In genomic region chr4:16199132-16199531, GRCh38 we compare ENCODE assay signal across 11 cellular contexts. TPM values are rescaled to one million over a fixed set of nuclear protein-coding genes. Genes with fewer than 3 reads are reported as not detected.
A peak's percentile ranks its signal among the peaks of the same experiment; 100 is the strongest.
DNase-seq lines count a peak whose midpoint lies in the region; ATAC-seq, FAIRE-seq and TF ChIP-seq lines count a peak whose summit lies in the region.
"Had no signal": no experiment of that assay in that cellular context is flagged by ENCODE, and none has a peak within 500 bp of the region (broad histone marks: within the 10 kb centered on the region; RNA-seq: fewer than 3 reads in every experiment).

No MANE protein-coding gene starts in this region.

- H3K9me3 ChIP-seq in Caco-2 (no peaks in the 10 kb centered on the region), Karpas-422 (ENCODE audit: low read length) (no peaks in the 10 kb centered on the region), HepG2 (ENCODE audit: low read length) (no peaks in the 10 kb centered on the region), suprapubic skin (no peaks in the 10 kb centered on the region)
- H3K9me3 ChIP-seq: gastroesophageal sphincter, SJSA1 had no signal

- CTCF ChIA-PET in Caco-2 (lab: Charles Lee) (interaction anchor here (0.6 to 1.3 kb wide), 5 partner anchors 25 to 1217 kb away, joined by 3 to 5 read pairs (median 3); no protein-coding TSS in a partner anchor), HepG2 (lab: Yijun Ruan, JAX; ENCODE audit: low intra/inter-chr PET ratio, low total read pairs) (interaction anchor here (0.9 to 2.6 kb wide), 2 partner anchors 66 to 173 kb away, joined by 3 to 16 read pairs; no protein-coding TSS in a partner anchor)

- H4K20me1 ChIP-seq in Karpas-422 (ENCODE audit: insufficient read depth, low read depth, low read length) (no peaks in the 10 kb centered on the region), HepG2 (ENCODE audit: insufficient read depth, low read length) (no peaks in the 10 kb centered on the region)

- DNase-seq in Caco-2 (no peak), Karpas-422 (peak; percentile 61), HepG2 (ENCODE audit: low spot score) (peak; percentile 15), suprapubic skin (ENCODE audit: low spot score in 2 of 2) (no peak), DMS153 treated with DMSO at 0.1 percent for 48 hours (lab: John Stamatoyannopoulos, UW; ENCODE audit: unreplicated experiment) (no peak)
- DNase-seq in activated T-helper 1 cell treated with anti-CD3 and anti-CD28 coated beads, Interleukin-12 subunit alpha, Interleukin-12 subunit beta, Interleukin-2, Interleukin-4 antibody, amounts not matched to agents 30 ng/mL and 10 ng/mL and 1 ng/mL, durations not matched to agents 14 hours and 24 hours and 36 hours (ENCODE audit: low spot score), result no peak
- DNase-seq: H7 had no signal

- no peak for TF ChIP-seq EP300 in HepG2 (IDR thresholded peaks at IDR 0.05; ENCODE audit: low read depth in 2 of 2, low read length in 2 of 2)
- no peak for TF ChIP-seq EP300 in HepG2 (CRISPR knock-in tag; IDR thresholded peaks at IDR 0.05; ENCODE audit: borderline replicate concordance)
- no peak for TF ChIP-seq EP300 in suprapubic skin (IDR thresholded peaks at IDR 0.05)

- H3K9ac ChIP-seq in Karpas-422 (ENCODE audit: low read length), result no peak overlapping the region
- no peak overlapping the region for H3K9ac ChIP-seq in HepG2 (ENCODE audit: insufficient read depth, low read depth, low read length)

- no peak overlapping the region for H2AFZ ChIP-seq in Karpas-422 (ENCODE audit: low read length)
- no peak overlapping the region for H2AFZ ChIP-seq in HepG2 (ENCODE audit: low read length)

- no peak for ATAC-seq in HepG2
- no peak for ATAC-seq in activated T-helper 17 cell treated with anti-CD3 and anti-CD28 coated beads, Interleukin-2, amount 50 U/mL, for 72 hours (replicated peaks)
- ATAC-seq: gastroesophageal sphincter had no signal

- H3K36me3 ChIP-seq in Caco-2 (ENCODE audit: control insufficient read depth, insufficient read depth, low read length) (no peaks in the 10 kb centered on the region), Karpas-422 (ENCODE audit: insufficient read depth, low read length) (no peaks in the 10 kb centered on the region), HepG2 (replicated peaks in 1 of 2; ENCODE audit: control insufficient read depth in 1 of 2, insufficient read depth in 2 of 2, low read length in 2 of 2) (peaks cover 0 to 9% of the 10 kb centered on the region in 2 experiments; a peak in 4 of 5 replicates), suprapubic skin (peaks cover 8% of the 10 kb centered on the region)
- H3K36me3 ChIP-seq: SJSA1 had no signal

- POLR2A ChIA-PET in Caco-2 (lab: Charles Lee), result no interaction called here
- POLR2A ChIA-PET in HepG2 (lab: Yijun Ruan, JAX), result no interaction called here

- no peak for TF ChIP-seq POLR2A in HepG2 (IDR thresholded peaks at IDR 0.05; ENCODE audit: insufficient read depth in 1 of 2, low read depth in 2 of 2, low read length in 2 of 2)
- TF ChIP-seq POLR2A in suprapubic skin (IDR thresholded peaks at IDR 0.05), result no peak

- FAIRE-seq in HepG2 (lab: Jason Lieb, UNC), result peak; percentile 63

- in situ Hi-C loops in HepG2 (cut with HindIII; ENCODE audit: extremely low pct_ligation_motif_present, low pct_unique_long_range_greater_than_20kb), result no loop called here

- H3K4me1 ChIP-seq in Caco-2 (no peaks in the 10 kb centered on the region; the same call in 1 of the 2 replicates), Karpas-422 (ENCODE audit: low read length) (peaks cover 11% of the 10 kb centered on the region), HepG2 (ENCODE audit: insufficient read depth, low read length) (no peaks in the 10 kb centered on the region), suprapubic skin (peaks cover 16% of the 10 kb centered on the region)

- no peaks in the 10 kb centered on the region for H3K9me2 ChIP-seq in Karpas-422 (replicated peaks; ENCODE audit: insufficient read depth, low read length)

- H3K4me2 ChIP-seq in Karpas-422 (ENCODE audit: low read depth, low read length, poor library complexity, severe bottlenecking) (no peak overlapping the region), HepG2 (ENCODE audit: low read depth, low read length) (no peak overlapping the region)

- no peak for TF ChIP-seq RAD21 in HepG2 (CRISPR knock-in tag; IDR thresholded peaks at IDR 0.05)

- BruUV-seq in Caco-2 (replicated peaks; lab: Mats Ljungman, UMichigan) (no TSS peak), HepG2 (replicated peaks; lab: Mats Ljungman, UMichigan) (no TSS peak)

- intact Hi-C loops in Caco-2 (cut with micrococcal nuclease; ENCODE audit: unreplicated experiment), result loop anchor here (2.0 to 5.0 kb wide), 2 partner anchors 72 to 116 kb away; no protein-coding TSS in a partner anchor
- intact Hi-C loops in HepG2 (cut with micrococcal nuclease; ENCODE audit: unreplicated experiment), result loop anchor here (1.0 to 2.0 kb wide), 2 partner anchors 116 to 173 kb away; no protein-coding TSS in a partner anchor
- intact Hi-C loops in activated T-helper 1 cell treated with anti-CD3 and anti-CD28 coated beads, Interleukin-12 subunit alpha, Interleukin-12 subunit beta, Interleukin-2, Interleukin-4 antibody, amounts not matched to agents 30 ng/mL and 10 ng/mL and 1 ng/mL, durations not matched to agents 14 hours and 24 hours and 36 hours (cut with micrococcal nuclease), result loop anchor here (1.0 kb wide), 1 partner anchor 173 kb away; no protein-coding TSS in a partner anchor

- peaks cover 14% of the 10 kb centered on the region for H3K4me1 Mint-ChIP-seq in Caco-2 (ENCODE audit: low read depth, unreplicated experiment)
- H3K4me1 Mint-ChIP-seq in activated T-helper 17 cell treated with anti-CD3 and anti-CD28 coated beads, Interleukin-2, amount 50 U/mL, for 72 hours, result peaks cover 13% of the 10 kb centered on the region
- H3K4me1 Mint-ChIP-seq in activated T-helper 1 cell treated with anti-CD3 and anti-CD28 coated beads, Interleukin-12 subunit alpha, Interleukin-12 subunit beta, Interleukin-2, Interleukin-4 antibody, amounts not matched to agents 30 ng/mL and 10 ng/mL and 1 ng/mL, durations not matched to agents 14 hours and 24 hours and 36 hours (ENCODE audit: low read depth), result peaks cover 25% of the 10 kb centered on the region

- no peaks in the 10 kb centered on the region for H3K9me3 Mint-ChIP-seq in Caco-2 (ENCODE audit: unreplicated experiment)
- H3K9me3 Mint-ChIP-seq in activated T-helper 17 cell treated with anti-CD3 and anti-CD28 coated beads, Interleukin-2, amount 50 U/mL, for 72 hours, result no peaks in the 10 kb centered on the region
- no peaks in the 10 kb centered on the region for H3K9me3 Mint-ChIP-seq in activated T-helper 1 cell treated with anti-CD3 and anti-CD28 coated beads, Interleukin-12 subunit alpha, Interleukin-12 subunit beta, Interleukin-2, Interleukin-4 antibody, amounts not matched to agents 30 ng/mL and 10 ng/mL and 1 ng/mL, durations not matched to agents 14 hours and 24 hours and 36 hours

- no peak overlapping the region for H3K4me3 Mint-ChIP-seq in Caco-2 (ENCODE audit: unreplicated experiment)
- no peak overlapping the region for H3K4me3 Mint-ChIP-seq in activated T-helper 17 cell treated with anti-CD3 and anti-CD28 coated beads, Interleukin-2, amount 50 U/mL, for 72 hours
- no peak overlapping the region for H3K4me3 Mint-ChIP-seq in activated T-helper 1 cell treated with anti-CD3 and anti-CD28 coated beads, Interleukin-12 subunit alpha, Interleukin-12 subunit beta, Interleukin-2, Interleukin-4 antibody, amounts not matched to agents 30 ng/mL and 10 ng/mL and 1 ng/mL, durations not matched to agents 14 hours and 24 hours and 36 hours

- peak; percentile 24 to 28 for TF ChIP-seq CTCF in Caco-2 (IDR thresholded peaks at IDR 0.05; ENCODE audit: insufficient read depth in 1 of 2, low read depth in 1 of 2, low read length in 1 of 2, severe bottlenecking in 1 of 2, unreplicated experiment in 1 of 2)
- TF ChIP-seq CTCF in VCaP (conservative IDR thresholded peaks at IDR 0.05), result peak; percentile 70
- peak; percentile 41 for TF ChIP-seq CTCF in HepG2 (CRISPR knock-in tag; IDR thresholded peaks at IDR 0.05)
- TF ChIP-seq CTCF in suprapubic skin (IDR thresholded peaks at IDR 0.05), result no peak

- H3K79me2 ChIP-seq in Karpas-422 (ENCODE audit: low read length), result no peaks in the 10 kb centered on the region
- no peaks in the 10 kb centered on the region for H3K79me2 ChIP-seq in HepG2 (ENCODE audit: insufficient read depth, low read length)

- H3K4me3 ChIP-seq in Caco-2 (ENCODE audit: low read depth, low read length), result no peak overlapping the region
- H3K4me3 ChIP-seq in Karpas-422 (ENCODE audit: low read length), result no peak overlapping the region
- no peak overlapping the region for H3K4me3 ChIP-seq in HepG2 (replicated peaks in 1 of 3; ENCODE audit: insufficient read depth in 1 of 3, low read depth in 2 of 3, low read length in 3 of 3)
- no peak overlapping the region for H3K4me3 ChIP-seq in suprapubic skin
- H3K4me3 ChIP-seq: gastroesophageal sphincter, SJSA1 had no signal

- H3K36me3 Mint-ChIP-seq in Caco-2 (ENCODE audit: insufficient read depth, unreplicated experiment), result peaks cover 11% of the 10 kb centered on the region
- H3K36me3 Mint-ChIP-seq in activated T-helper 17 cell treated with anti-CD3 and anti-CD28 coated beads, Interleukin-2, amount 50 U/mL, for 72 hours (ENCODE audit: low read depth), result peaks cover 66% of the 10 kb centered on the region
- peaks cover 16% of the 10 kb centered on the region for H3K36me3 Mint-ChIP-seq in activated T-helper 1 cell treated with anti-CD3 and anti-CD28 coated beads, Interleukin-12 subunit alpha, Interleukin-12 subunit beta, Interleukin-2, Interleukin-4 antibody, amounts not matched to agents 30 ng/mL and 10 ng/mL and 1 ng/mL, durations not matched to agents 14 hours and 24 hours and 36 hours (ENCODE audit: low read depth)

- H3K27me3 Mint-ChIP-seq in Caco-2 (ENCODE audit: insufficient read depth, unreplicated experiment), result no peaks in the 10 kb centered on the region
- no peaks in the 10 kb centered on the region for H3K27me3 Mint-ChIP-seq in activated T-helper 17 cell treated with anti-CD3 and anti-CD28 coated beads, Interleukin-2, amount 50 U/mL, for 72 hours
- no peaks in the 10 kb centered on the region for H3K27me3 Mint-ChIP-seq in activated T-helper 1 cell treated with anti-CD3 and anti-CD28 coated beads, Interleukin-12 subunit alpha, Interleukin-12 subunit beta, Interleukin-2, Interleukin-4 antibody, amounts not matched to agents 30 ng/mL and 10 ng/mL and 1 ng/mL, durations not matched to agents 14 hours and 24 hours and 36 hours (ENCODE audit: insufficient read depth)

- H3K27ac Mint-ChIP-seq in Caco-2 (ENCODE audit: unreplicated experiment), result no peak overlapping the region
- no peak overlapping the region for H3K27ac Mint-ChIP-seq in activated T-helper 17 cell treated with anti-CD3 and anti-CD28 coated beads, Interleukin-2, amount 50 U/mL, for 72 hours
- no peak overlapping the region for H3K27ac Mint-ChIP-seq in activated T-helper 1 cell treated with anti-CD3 and anti-CD28 coated beads, Interleukin-12 subunit alpha, Interleukin-12 subunit beta, Interleukin-2, Interleukin-4 antibody, amounts not matched to agents 30 ng/mL and 10 ng/mL and 1 ng/mL, durations not matched to agents 14 hours and 24 hours and 36 hours

- H3K27me3 ChIP-seq in Caco-2 (replicated peaks; ENCODE audit: control insufficient read depth, insufficient read depth, low read length), result no peaks in the 10 kb centered on the region
- no peaks in the 10 kb centered on the region for H3K27me3 ChIP-seq in Karpas-422 (ENCODE audit: low read length)
- H3K27me3 ChIP-seq in HepG2 (ENCODE audit: control insufficient read depth in 1 of 2, insufficient read depth in 2 of 2, low read length in 2 of 2), result no peaks in the 10 kb centered on the region
- H3K27me3 ChIP-seq in suprapubic skin, result no peaks in the 10 kb centered on the region
- H3K27me3 ChIP-seq: gastroesophageal sphincter, SJSA1 had no signal

- H3K27ac ChIP-seq in Karpas-422 (ENCODE audit: low read length) (no peak overlapping the region), VCaP (no peak overlapping the region), HepG2 (ENCODE audit: extremely low read length, insufficient read depth, low read length) (no peak overlapping the region), suprapubic skin (no peak overlapping the region)
- H3K27ac ChIP-seq: gastroesophageal sphincter, SJSA1 had no signal

RNA-seq across cellular contexts. Expression of gene TAPT1, which starts 27.1 kb away (rescaled TPM):
- 23.7 and 24.9 TPM in 2 replicates for total RNA-seq in Caco-2 (2022)
- total RNA-seq in Karpas-422 (2014; rRNA removed; shearing (Covaris generic); ENCODE audit: low replicate concordance), result 9.7 and 39.1 TPM in 2 replicates
- total RNA-seq in HepG2 (2016; rRNA removed; fragmentation: Illumina TruSeq; extraction: Trizol), result 16.3 and 24.5 TPM in 2 replicates
- 3.1 and 5.0 TPM in 2 replicates for total RNA-seq in HepG2 (2016; cell fraction: cytosol; rRNA removed; fragmentation: Illumina TruSeq; extraction: Trizol; ENCODE audit: low read depth)
- 11.6 and 24.9 TPM in 2 replicates for total RNA-seq in HepG2 (2016; cell fraction: insoluble cytoplasmic fraction; rRNA removed; fragmentation: Illumina TruSeq; extraction: Trizol)
- total RNA-seq in HepG2 (2016; cell fraction: membrane; rRNA removed; fragmentation: Illumina TruSeq; extraction: Trizol), result 10.7 and 11.1 TPM in 2 replicates
- total RNA-seq in HepG2 (2016; cell fraction: nucleus; rRNA removed; fragmentation: Illumina TruSeq; extraction: Trizol), result 37.3 and 37.6 TPM in 2 replicates
- polyA plus RNA-seq in HepG2 (2011; rRNA removed), result 23.3 and 25.3 TPM in 2 replicates
- 8.3 and 13.6 TPM in 2 replicates for polyA plus RNA-seq in HepG2 (2011; cell fraction: cytosol; rRNA removed)
- 30.6 and 35.1 TPM in 2 replicates for polyA plus RNA-seq in HepG2 (2011; cell fraction: nucleus; rRNA removed)
- 19.8 and 24.0 TPM in 2 replicates for polyA plus RNA-seq in HepG2 (2012)
- polyA plus RNA-seq in HepG2 (2016; cell fraction: cytosol; fragmentation: Illumina TruSeq; extraction: Trizol; ENCODE audit: low read depth), result 2.9 and 3.6 TPM in 2 replicates
- polyA plus RNA-seq in HepG2 (2016; cell fraction: insoluble cytoplasmic fraction; fragmentation: Illumina TruSeq; extraction: Trizol; ENCODE audit: low read depth), result 10.6 and 12.6 TPM in 2 replicates
- 6.8 and 7.3 TPM in 2 replicates for polyA plus RNA-seq in HepG2 (2016; cell fraction: membrane; fragmentation: Illumina TruSeq; extraction: Trizol; ENCODE audit: low read depth)
- 51.8 and 52.9 TPM in 2 replicates for polyA plus RNA-seq in HepG2 (2016; cell fraction: nucleus; fragmentation: Illumina TruSeq; extraction: Trizol; ENCODE audit: insufficient read depth, low read depth)
- polyA minus RNA-seq in HepG2 (2011; rRNA and poly(A)+ RNA removed; ENCODE audit: low replicate concordance), result 15.2 and 37.2 TPM in 2 replicates
- 17.0 and 19.9 TPM in 2 replicates for polyA minus RNA-seq in HepG2 (2011; cell fraction: cytosol; rRNA and poly(A)+ RNA removed)
- polyA minus RNA-seq in HepG2 (2011; cell fraction: nucleus; rRNA and poly(A)+ RNA removed), result 102 TPM in 2 replicates
- total RNA-seq in activated T-helper 17 cell treated with anti-CD3 and anti-CD28 coated beads, Interleukin-2, amount 50 U/mL, for 72 hours, result 10 to 100 TPM; 27.4 to 31.0 TPM
- total RNA-seq in suprapubic skin, result 10 to 100 TPM; 15.3 to 57.2 (median 23.7) TPM
- total RNA-seq in activated T-helper 1 cell treated with anti-CD3 and anti-CD28 coated beads, Interleukin-12 subunit alpha, Interleukin-12 subunit beta, Interleukin-2, Interleukin-4 antibody, amounts not matched to agents 30 ng/mL and 10 ng/mL and 1 ng/mL, durations not matched to agents 14 hours and 24 hours and 36 hours, result 26.0 and 31.8 TPM in 2 replicates

Comparison
In these comparisons a context has a peak if more than half of its experiments do, and no peak if none do; other contexts are left out.
1. DNase-seq: peak in Karpas-422 (single experiment) and HepG2 (single experiment); none in Caco-2 (0 of 2), suprapubic skin (0 of 2), activated T-helper 1 cell treated with anti-CD3 and anti-CD28 coated beads, Interleukin-12 subunit alpha, Interleukin-12 subunit beta, Interleukin-2, Interleukin-4 antibody, amounts not matched to agents 30 ng/mL and 10 ng/mL and 1 ng/mL, durations not matched to agents 14 hours and 24 hours and 36 hours (single experiment) and DMS153 treated with DMSO at 0.1 percent for 48 hours (single experiment).
2. CTCF ChIP-seq: peak in Caco-2 (2 of 2), VCaP (single experiment) and HepG2 (single experiment); none in suprapubic skin (0 of 2).